Comparison of ENCODE assay signal across 8 cellular contexts in the genomic region with DNA sequence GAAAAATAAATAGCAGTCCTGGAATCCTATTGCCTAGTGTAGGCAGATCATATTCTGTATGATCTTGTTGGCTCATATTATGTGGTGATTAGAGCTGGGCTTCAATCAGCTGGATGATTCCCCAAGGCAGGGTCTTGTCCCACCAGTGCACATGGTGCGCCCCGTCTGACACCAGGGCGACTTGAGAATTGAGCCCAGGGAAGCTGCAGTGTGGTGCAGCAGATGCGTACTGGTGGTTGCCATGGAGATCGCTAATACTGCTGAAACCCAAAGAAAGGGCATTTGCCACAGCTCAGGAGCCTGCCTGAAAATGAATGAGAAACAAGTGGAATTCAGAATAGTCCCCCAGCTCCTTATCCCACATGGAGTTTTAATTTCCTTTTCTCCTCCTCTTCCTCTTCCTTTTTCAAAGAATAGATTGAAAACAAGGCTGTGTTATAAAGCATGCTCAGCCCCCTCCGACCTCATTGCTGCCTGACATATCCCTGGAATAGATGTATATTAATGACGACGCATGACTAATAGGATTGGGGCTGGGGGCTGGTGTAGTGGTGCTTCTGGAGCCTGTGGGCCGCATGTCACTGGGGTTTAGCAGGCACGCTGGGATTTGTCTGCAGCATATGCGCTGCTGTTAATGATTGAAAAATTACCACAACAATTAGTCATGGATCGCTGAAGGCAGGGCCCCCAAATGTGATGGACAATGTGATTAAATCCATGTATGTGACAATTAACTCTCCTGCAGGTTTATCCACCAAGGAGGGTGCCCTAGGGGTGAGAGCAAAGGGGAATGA.
DNase-seq lines count a peak whose midpoint lies in the region; ATAC-seq lines count a peak whose summit lies in the region.
"Had no signal": no experiment of that assay in that cellular context is flagged by ENCODE, and none has a peak within 500 bp of the region (broad histone marks: within the 10 kb centered on the region; RNA-seq: fewer than 3 reads in every experiment).

No MANE protein-coding gene starts in this region.

- H3K4me3 ChIP-seq in neuron (ENCODE audit: low read length), result peak overlapping the region; percentile 33
- H3K4me3 ChIP-seq: left lung had no signal

- no peak for ATAC-seq in GM18907 (IDR thresholded peaks at IDR 0.05; ENCODE audit: unreplicated experiment)
- ATAC-seq in GM19463 (IDR thresholded peaks at IDR 0.05; ENCODE audit: unreplicated experiment), result no peak

- peaks cover 44% of the 10 kb centered on the region for H3K4me1 ChIP-seq in neuron (ENCODE audit: insufficient read depth, low read length)

- no peaks in the 10 kb centered on the region for H3K27me3 ChIP-seq in neuron (ENCODE audit: insufficient read depth, low read length)
- H3K27me3 ChIP-seq: left lung had no signal

- H2AFZ ChIP-seq in neuron (ENCODE audit: low read depth, low read length), result peak overlapping the region; percentile 13

- H3K36me3 ChIP-seq in neuron (ENCODE audit: insufficient read depth, low read length), result no peaks in the 10 kb centered on the region
- H3K36me3 ChIP-seq: left lung had no signal

- peak; percentile 57 for DNase-seq in M059J (ENCODE audit: low read depth)
- DNase-seq in NCI-H524 treated with DMSO at 0.1 percent for 48 hours (lab: John Stamatoyannopoulos, UW), result peak; percentile 87
- DNase-seq in ecto neural progenitor cell (ENCODE audit: low spot score), result peak; percentile 85
- no peak for DNase-seq in mesenteric fat pad (ENCODE audit: low spot score)

- H3K9me3 ChIP-seq in neuron (ENCODE audit: low read length), result no peaks in the 10 kb centered on the region
- H3K9me3 ChIP-seq: left lung had no signal
